ENCODE assay signal across 8 cellular contexts in the genomic region with DNA sequence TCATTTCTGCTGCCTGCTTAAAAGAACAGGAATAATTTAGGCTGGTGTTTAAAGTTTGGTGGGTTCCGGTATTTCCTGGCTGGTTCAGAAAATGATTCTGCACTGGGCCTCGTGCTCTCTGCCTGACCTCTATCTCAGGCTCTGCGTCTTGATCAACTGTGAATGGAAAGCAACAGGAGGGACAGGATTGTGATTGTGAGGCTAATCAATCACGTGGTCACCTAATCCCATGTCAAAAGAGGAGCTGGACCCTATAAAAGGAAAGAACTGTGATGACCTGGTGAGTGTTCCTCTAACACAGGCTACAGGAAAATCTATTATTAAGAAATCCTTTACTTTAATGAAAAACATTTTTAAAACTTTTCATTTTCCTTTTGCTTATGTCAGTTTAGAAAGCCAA. TPM values are rescaled to one million over a fixed set of nuclear protein-coding genes. Genes with fewer than 3 reads are reported as not detected.
DNase-seq lines count a peak whose midpoint lies in the region; ATAC-seq and TF ChIP-seq lines count a peak whose summit lies in the region.

A gene with protein sequence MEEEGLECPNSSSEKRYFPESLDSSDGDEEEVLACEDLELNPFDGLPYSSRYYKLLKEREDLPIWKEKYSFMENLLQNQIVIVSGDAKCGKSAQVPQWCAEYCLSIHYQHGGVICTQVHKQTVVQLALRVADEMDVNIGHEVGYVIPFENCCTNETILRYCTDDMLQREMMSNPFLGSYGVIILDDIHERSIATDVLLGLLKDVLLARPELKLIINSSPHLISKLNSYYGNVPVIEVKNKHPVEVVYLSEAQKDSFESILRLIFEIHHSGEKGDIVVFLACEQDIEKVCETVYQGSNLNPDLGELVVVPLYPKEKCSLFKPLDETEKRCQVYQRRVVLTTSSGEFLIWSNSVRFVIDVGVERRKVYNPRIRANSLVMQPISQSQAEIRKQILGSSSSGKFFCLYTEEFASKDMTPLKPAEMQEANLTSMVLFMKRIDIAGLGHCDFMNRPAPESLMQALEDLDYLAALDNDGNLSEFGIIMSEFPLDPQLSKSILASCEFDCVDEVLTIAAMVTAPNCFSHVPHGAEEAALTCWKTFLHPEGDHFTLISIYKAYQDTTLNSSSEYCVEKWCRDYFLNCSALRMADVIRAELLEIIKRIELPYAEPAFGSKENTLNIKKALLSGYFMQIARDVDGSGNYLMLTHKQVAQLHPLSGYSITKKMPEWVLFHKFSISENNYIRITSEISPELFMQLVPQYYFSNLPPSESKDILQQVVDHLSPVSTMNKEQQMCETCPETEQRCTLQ (minus strand): TSS at position 101 of the 400 bp plus-strand sequence. CDS start 468 bp downstream, outside the sequence.

- H4K20me1 ChIP-seq in Karpas-422 (ENCODE audit: insufficient read depth, low read depth, low read length): no peaks in the 10 kb centered on the region

- no peak within 1 kb of the TSS for H3K23ac ChIP-seq in mesenchymal stem cell (ENCODE audit: low read length in 2 of 2)

- H3K36me3 Mint-ChIP-seq in activated CD4-positive, alpha-beta T cell treated with anti-CD3 and anti-CD28 coated beads, Interleukin-2, amount 10 ng/mL, durations not matched to agents 24 days and 14 days (ENCODE audit: low read depth): peaks cover 8% of the 10 kb centered on the region
- H3K36me3 Mint-ChIP-seq in activated CD4-positive, alpha-beta T cell treated with anti-CD3 and anti-CD28 coated beads, Interleukin-2, amount 10 ng/mL, durations not matched to agents 7 days and 5 days (ENCODE audit: low read depth): peaks cover 1% of the 10 kb centered on the region
- H3K36me3 Mint-ChIP-seq in type B pancreatic cell: peaks cover 27% of the 10 kb centered on the region

- no peak for ATAC-seq in GM21528 (IDR thresholded peaks at IDR 0.05; ENCODE audit: low FRiP score, unreplicated experiment)

- no peak within 1 kb of the TSS for H2BK15ac ChIP-seq in mesenchymal stem cell (ENCODE audit: low read depth, poor library complexity, severe bottlenecking)

- H3K27ac Mint-ChIP-seq in activated CD4-positive, alpha-beta T cell treated with anti-CD3 and anti-CD28 coated beads, Interleukin-2, amount 10 ng/mL, durations not matched to agents 24 days and 14 days: no peak within 1 kb of the TSS
- H3K27ac Mint-ChIP-seq in activated CD4-positive, alpha-beta T cell treated with anti-CD3 and anti-CD28 coated beads, Interleukin-2, amount 10 ng/mL, durations not matched to agents 7 days and 5 days: no peak within 1 kb of the TSS
- H3K27ac Mint-ChIP-seq in type B pancreatic cell: peak within 1 kb of the TSS; percentile 19

- no peak within 1 kb of the TSS for H3K4me3 Mint-ChIP-seq in activated CD4-positive, alpha-beta T cell treated with anti-CD3 and anti-CD28 coated beads, Interleukin-2, amount 10 ng/mL, durations not matched to agents 24 days and 14 days
- no peak within 1 kb of the TSS for H3K4me3 Mint-ChIP-seq in activated CD4-positive, alpha-beta T cell treated with anti-CD3 and anti-CD28 coated beads, Interleukin-2, amount 10 ng/mL, durations not matched to agents 7 days and 5 days
- peak within 1 kb of the TSS; percentile 62 for H3K4me3 Mint-ChIP-seq in type B pancreatic cell

- H3K9me3 ChIP-seq in mesenchymal stem cell (ENCODE audit: control insufficient read depth, low read length): peaks cover 12% of the 10 kb centered on the region
- no peaks in the 10 kb centered on the region for H3K9me3 ChIP-seq in Karpas-422 (ENCODE audit: low read length)

- H2AFZ ChIP-seq in mesenchymal stem cell (ENCODE audit: low read depth, low read length) (no peak within 1 kb of the TSS), Karpas-422 (ENCODE audit: low read length) (no peak within 1 kb of the TSS)

- intact Hi-C loops in activated CD4-positive, alpha-beta T cell treated with anti-CD3 and anti-CD28 coated beads, Interleukin-2, amount 10 ng/mL, durations not matched to agents 24 days and 14 days (cut with micrococcal nuclease): no loop called here

- H3K14ac ChIP-seq in mesenchymal stem cell (ENCODE audit: low read length in 2 of 2): no peak within 1 kb of the TSS

- H3K4ac ChIP-seq in mesenchymal stem cell (ENCODE audit: low read depth in 1 of 2, low read length in 2 of 2): no peak within 1 kb of the TSS

- H3K9ac ChIP-seq in mesenchymal stem cell (ENCODE audit: low read length) (no peak within 1 kb of the TSS), Karpas-422 (ENCODE audit: low read length) (no peak within 1 kb of the TSS)

- H3K27ac ChIP-seq in mesenchymal stem cell (ENCODE audit: low read length, poor library complexity, severe bottlenecking) (no peak within 1 kb of the TSS), Karpas-422 (ENCODE audit: low read length) (no peak within 1 kb of the TSS)

- peak within 1 kb of the TSS in 1 of 2 experiments; percentile 43 for H3K18ac ChIP-seq in mesenchymal stem cell (ENCODE audit: low read depth in 1 of 2, low read length in 2 of 2)

- no peak for DNase-seq in activated CD4-positive, alpha-beta T cell treated with anti-CD3 and anti-CD28 coated beads, Interleukin-2, amount 10 ng/mL, durations not matched to agents 24 days and 14 days
- DNase-seq in activated CD4-positive, alpha-beta T cell treated with anti-CD3 and anti-CD28 coated beads, Interleukin-2, amount 10 ng/mL, durations not matched to agents 7 days and 5 days: no peak
- DNase-seq in epithelial cell of proximal tubule (ENCODE audit: low read depth) (no peak), mesenchymal stem cell (peak; percentile 47), type B pancreatic cell (ENCODE audit: extremely low spot score, unreplicated experiment) (no peak), Karpas-422 (no peak), dedifferentiated amniotic fluid mesenchymal stem cell (ENCODE audit: extremely low spot score) (no peak)

- H3K4me3 ChIP-seq in epithelial cell of proximal tubule (ENCODE audit: low read depth, low read length) (no peak within 1 kb of the TSS), mesenchymal stem cell (ENCODE audit: insufficient read depth in 1 of 2, low read depth in 1 of 2, low read length in 2 of 2) (no peak within 1 kb of the TSS), Karpas-422 (ENCODE audit: low read length) (no peak within 1 kb of the TSS)

- POLR2A ChIA-PET in activated CD4-positive, alpha-beta T cell treated with anti-CD3 and anti-CD28 coated beads, Interleukin-2, amount 10 ng/mL, durations not matched to agents 7 days and 5 days (lab: Charles Lee): no interaction called here

- TF ChIP-seq CTCF in epithelial cell of proximal tubule (conservative IDR thresholded peaks at IDR 0.05; ENCODE audit: low read depth, low read length): no peak
- TF ChIP-seq CTCF in type B pancreatic cell (conservative IDR thresholded peaks at IDR 0.05): no peak

- H3K4me1 ChIP-seq in mesenchymal stem cell (ENCODE audit: control insufficient read depth, insufficient read depth, low read depth, low read length): peaks cover 10% of the 10 kb centered on the region
- no peaks in the 10 kb centered on the region for H3K4me1 ChIP-seq in Karpas-422 (ENCODE audit: low read length)

- peaks cover 23% of the 10 kb centered on the region for H3K79me1 ChIP-seq in mesenchymal stem cell (replicated peaks; ENCODE audit: low read length, poor library complexity, severe bottlenecking)

- H2BK12ac ChIP-seq in mesenchymal stem cell (ENCODE audit: low read length in 2 of 2): no peak within 1 kb of the TSS

- H3K9me2 ChIP-seq in Karpas-422 (replicated peaks; ENCODE audit: insufficient read depth, low read length): no peaks in the 10 kb centered on the region

- no peak within 1 kb of the TSS for H2BK120ac ChIP-seq in mesenchymal stem cell (ENCODE audit: low read depth, low read length)

- H3K27me3 ChIP-seq in mesenchymal stem cell (ENCODE audit: control insufficient read depth in 1 of 2, insufficient read depth in 1 of 2, low read length in 2 of 2) (no peaks in the 10 kb centered on the region), Karpas-422 (ENCODE audit: low read length) (no peaks in the 10 kb centered on the region)

- H3K36me3 ChIP-seq in mesenchymal stem cell (ENCODE audit: control insufficient read depth in 1 of 2, insufficient read depth in 2 of 2, low read depth in 1 of 2, low read length in 2 of 2) (peaks cover 0 to 39% of the 10 kb centered on the region in 2 experiments), Karpas-422 (ENCODE audit: insufficient read depth, low read length) (no peaks in the 10 kb centered on the region)

- CTCF ChIA-PET in activated CD4-positive, alpha-beta T cell treated with anti-CD3 and anti-CD28 coated beads, Interleukin-2, amount 10 ng/mL, durations not matched to agents 7 days and 5 days (lab: Charles Lee): no interaction called here

- H3K79me2 ChIP-seq in Karpas-422 (ENCODE audit: low read length): no peaks in the 10 kb centered on the region

- no peaks in the 10 kb centered on the region for H3K27me3 Mint-ChIP-seq in activated CD4-positive, alpha-beta T cell treated with anti-CD3 and anti-CD28 coated beads, Interleukin-2, amount 10 ng/mL, durations not matched to agents 24 days and 14 days
- H3K27me3 Mint-ChIP-seq in activated CD4-positive, alpha-beta T cell treated with anti-CD3 and anti-CD28 coated beads, Interleukin-2, amount 10 ng/mL, durations not matched to agents 7 days and 5 days: no peaks in the 10 kb centered on the region
- no peaks in the 10 kb centered on the region for H3K27me3 Mint-ChIP-seq in type B pancreatic cell

- no peak within 1 kb of the TSS for H2AK5ac ChIP-seq in mesenchymal stem cell (ENCODE audit: low read length, severe bottlenecking)

- no peak within 1 kb of the TSS for H4K8ac ChIP-seq in mesenchymal stem cell (ENCODE audit: low read length)

- peaks cover 1% of the 10 kb centered on the region for H3K9me3 Mint-ChIP-seq in activated CD4-positive, alpha-beta T cell treated with anti-CD3 and anti-CD28 coated beads, Interleukin-2, amount 10 ng/mL, durations not matched to agents 24 days and 14 days
- H3K9me3 Mint-ChIP-seq in activated CD4-positive, alpha-beta T cell treated with anti-CD3 and anti-CD28 coated beads, Interleukin-2, amount 10 ng/mL, durations not matched to agents 7 days and 5 days: peaks cover 4% of the 10 kb centered on the region
- no peaks in the 10 kb centered on the region for H3K9me3 Mint-ChIP-seq in type B pancreatic cell

- H3K4me2 ChIP-seq in mesenchymal stem cell (ENCODE audit: low read length, poor library complexity, severe bottlenecking) (no peak within 1 kb of the TSS), Karpas-422 (ENCODE audit: low read depth, low read length, poor library complexity, severe bottlenecking) (no peak within 1 kb of the TSS)

- no peaks in the 10 kb centered on the region for H3K4me1 Mint-ChIP-seq in activated CD4-positive, alpha-beta T cell treated with anti-CD3 and anti-CD28 coated beads, Interleukin-2, amount 10 ng/mL, durations not matched to agents 24 days and 14 days
- no peaks in the 10 kb centered on the region for H3K4me1 Mint-ChIP-seq in activated CD4-positive, alpha-beta T cell treated with anti-CD3 and anti-CD28 coated beads, Interleukin-2, amount 10 ng/mL, durations not matched to agents 7 days and 5 days
- peaks cover 22% of the 10 kb centered on the region for H3K4me1 Mint-ChIP-seq in type B pancreatic cell (ENCODE audit: unreplicated experiment)

- WGBS in mesenchymal stem cell: 24% methylated on average over 3 of the region's 4 CpGs

- no peak within 1 kb of the TSS for H2BK5ac ChIP-seq in mesenchymal stem cell (ENCODE audit: low read depth, low read length, poor library complexity, severe bottlenecking)

- no peak within 1 kb of the TSS for H4K91ac ChIP-seq in mesenchymal stem cell (ENCODE audit: low read length)

RNA-seq across cellular contexts. Expression of the gene that starts here (rescaled TPM):
- 14.0 and 17.0 TPM in 2 replicates for total RNA-seq in activated CD4-positive, alpha-beta T cell treated with anti-CD3 and anti-CD28 coated beads, Interleukin-2, amount 10 ng/mL, durations not matched to agents 24 days and 14 days
- 1 to 10 TPM; 8.2 to 9.6 TPM for total RNA-seq in activated CD4-positive, alpha-beta T cell treated with anti-CD3 and anti-CD28 coated beads, Interleukin-2, amount 10 ng/mL, durations not matched to agents 7 days and 5 days
- 29.6 and 38.8 TPM in 2 replicates for total RNA-seq in epithelial cell of proximal tubule
- 42.4 TPM for polyA plus RNA-seq in mesenchymal stem cell (2013, experiment 1 of 2)
- polyA plus RNA-seq in mesenchymal stem cell (2013, experiment 2 of 2): 40.9 TPM
- 33.2 and 46.4 TPM in 2 replicates for total RNA-seq in type B pancreatic cell (ENCODE audit: low replicate concordance)
- not detected in 2 replicates for total RNA-seq in Karpas-422 (2014; rRNA removed; shearing (Covaris generic); ENCODE audit: low replicate concordance)
